In genomic region chr4:104693601-104694201, GRCh38 we compare ENCODE assay signal across 12 cellular contexts.
DNase-seq lines count a peak whose midpoint lies in the region; ATAC-seq and TF ChIP-seq lines count a peak whose summit lies in the region.
"Had no signal": no experiment of that assay in that cellular context is flagged by ENCODE, and none has a peak within 500 bp of the region (broad histone marks: within the 10 kb centered on the region; RNA-seq: fewer than 3 reads in every experiment).

No MANE protein-coding gene starts in this region.

- intact Hi-C loops in esophagus muscularis mucosa (cut with DNase I), result no loop called here
- intact Hi-C loops in psoas muscle (cut with DNase I), result loop anchor here in 1 of 2 donors (10.0 kb wide), 1 partner anchor 161 kb away; no protein-coding TSS in a partner anchor

- no peaks in the 10 kb centered on the region for H3K27me3 ChIP-seq in esophagus muscularis mucosa
- H3K27me3 ChIP-seq in psoas muscle (ENCODE audit: insufficient read depth in 3 of 3, low read length in 2 of 3), result no peaks in the 10 kb centered on the region

- no peak overlapping the region for H3K27ac ChIP-seq in esophagus muscularis mucosa (replicated peaks in 1 of 4)
- no peak overlapping the region for H3K27ac ChIP-seq in psoas muscle

- H3K36me3 ChIP-seq in esophagus muscularis mucosa (no peaks in the 10 kb centered on the region), psoas muscle (ENCODE audit: insufficient read depth in 1 of 2, low read depth in 1 of 2) (no peaks in the 10 kb centered on the region)

- peak; percentile 16 for TF ChIP-seq CTCF in GM12865 (IDR thresholded peaks at IDR 0.05; ENCODE audit: insufficient read depth, low read depth, low read length, missing control alignments)
- peak in 2 of 3 experiments; percentile 8 to 32 for TF ChIP-seq CTCF in esophagus muscularis mucosa (IDR thresholded peaks at IDR 0.05)
- no peak for TF ChIP-seq CTCF in psoas muscle (IDR thresholded peaks at IDR 0.05)

- ATAC-seq in GM18520 (IDR thresholded peaks at IDR 0.05; ENCODE audit: unreplicated experiment) (no peak), psoas muscle (no peak)

- H3K4me3 ChIP-seq in GM12865 (ENCODE audit: low read depth, low read length) (no peak overlapping the region), esophagus muscularis mucosa (no peak overlapping the region), psoas muscle (no peak overlapping the region)

- H3K9me3 ChIP-seq in esophagus muscularis mucosa, result no peaks in the 10 kb centered on the region
- no peaks in the 10 kb centered on the region for H3K9me3 ChIP-seq in psoas muscle

- DNase-seq in A172 (ENCODE audit: low spot score) (peak; percentile 14), GM12865 (ENCODE audit: low read depth) (peak; percentile 30), OCI-M1 (lab: John Stamatoyannopoulos, UW) (peak; percentile 32), esophagus muscularis mucosa (ENCODE audit: extremely low spot score) (no peak), psoas muscle (no peak), NCI-H524 (lab: John Stamatoyannopoulos, UW) (no peak)
- DNase-seq in activated naive CD4-positive, alpha-beta T cell (lab: John Stamatoyannopoulos, UW), result no peak
- DNase-seq: activated CD4-positive, alpha-beta T cell treated with anti-CD3 and anti-CD28 coated beads, Interleukin-2, amount 10 ng/mL, durations not matched to agents 7 days and 5 days; islet precursor cell; NCI-H446 treated with DMSO at 0.1 percent for 48 hours; stimulated activated naive CD4-positive, alpha-beta T cell had no signal

- TF ChIP-seq POLR2A in esophagus muscularis mucosa (IDR thresholded peaks at IDR 0.05; ENCODE audit: low read depth), result no peak

- WGBS in esophagus muscularis mucosa, result 78% methylated on average over 5 of the region's 5 CpGs
- WGBS in psoas muscle, 3 donors, result 85 to 89% (median 88%) methylated on average over 5 of the region's 5 CpGs

- no peaks in the 10 kb centered on the region for H3K4me1 ChIP-seq in esophagus muscularis mucosa
- H3K4me1 ChIP-seq in psoas muscle, result no peaks in the 10 kb centered on the region

- no peak for TF ChIP-seq EP300 in esophagus muscularis mucosa (IDR thresholded peaks at IDR 0.05)

Comparison
In these comparisons a context has a peak if more than half of its experiments do, and no peak if none do; other contexts are left out.
1. DNase-seq: peak in A172 (single experiment), GM12865 (single experiment) and OCI-M1 (single experiment); none in esophagus muscularis mucosa (single experiment), psoas muscle (0 of 2), NCI-H524 (0 of 2) and activated naive CD4-positive, alpha-beta T cell (0 of 4).